In genomic region chr2:134771313-134771801, GRCh38 we compare ENCODE assay signal across 2 cellular contexts.
A peak's percentile ranks its signal among the peaks of the same experiment; 100 is the strongest.
TF ChIP-seq lines count a peak whose summit lies in the region.

No MANE protein-coding gene starts in this region.

TF ChIP-seq in K562, 482 proteins besides CTCF, POLR2A, EP300 and RAD21 (continues in another document):
- TF ChIP-seq KAT2B (IDR thresholded peaks at IDR 0.05; ENCODE audit: low read depth, low read length), result no peak
- no peak for TF ChIP-seq E2F3 (CRISPR knock-in tag; IDR thresholded peaks at IDR 0.05)
- TF ChIP-seq FOXP1 (CRISPR knock-in tag; IDR thresholded peaks at IDR 0.05), result 0 out of 2 replicates have a peak, but pooled peaks have one; percentile 64
- no peak for TF ChIP-seq TEAD2 (tag; IDR thresholded peaks at IDR 0.05)
- no peak for TF ChIP-seq ZBTB9 (CRISPR knock-in tag; IDR thresholded peaks at IDR 0.05)
- no peak for TF ChIP-seq ZNF764 (CRISPR knock-in tag; IDR thresholded peaks at IDR 0.05; ENCODE audit: low read depth)
- no peak for TF ChIP-seq JUNB (CRISPR knock-in tag; conservative IDR thresholded peaks at IDR 0.05)
- no peak for TF ChIP-seq PPARD (CRISPR knock-in tag; IDR thresholded peaks at IDR 0.05)
- TF ChIP-seq THRAP3 (IDR thresholded peaks at IDR 0.05; ENCODE audit: borderline replicate concordance), result no peak
- TF ChIP-seq PRDM10 (IDR thresholded peaks at IDR 0.05; ENCODE audit: partially characterized antibody), result no peak
- no peak for TF ChIP-seq BCOR (IDR thresholded peaks at IDR 0.05)
- 0 out of 4 replicates have a peak, but pooled peaks of 1 of the 2 experiments have one; percentile 23 for TF ChIP-seq FOXA3 (CRISPR knock-in tag; conservative IDR thresholded peaks at IDR 0.05 in 1 of 2, IDR thresholded peaks at IDR 0.05 in 1 of 2)
- TF ChIP-seq RBBP5 (IDR thresholded peaks at IDR 0.05; ENCODE audit: borderline replicate concordance, insufficient read depth, low read length, poor library complexity, severe bottlenecking), result no peak
- no peak for TF ChIP-seq ZNF280A (IDR thresholded peaks at IDR 0.05; ENCODE audit: low read depth, partially characterized antibody)
- TF ChIP-seq ZBTB5 (IDR thresholded peaks at IDR 0.05), result no peak
- no peak for TF ChIP-seq ZNF444 (CRISPR knock-in tag; IDR thresholded peaks at IDR 0.05)
- TF ChIP-seq TFE3 (CRISPR knock-in tag; IDR thresholded peaks at IDR 0.05), result peak; percentile 49

TF ChIP-seq in HEK293T, 16 proteins besides CTCF, POLR2A, EP300 and RAD21:
- TF ChIP-seq SP1 (IDR thresholded peaks at IDR 0.05), result no peak
- TF ChIP-seq PKNOX1 (IDR thresholded peaks at IDR 0.05), result no peak
